Comparison of ENCODE assay signal across 8 cellular contexts in genomic region chr17:29645516-29646051, GRCh38. TPM values are rescaled to one million over a fixed set of nuclear protein-coding genes. Genes with fewer than 3 reads are reported as not detected.
DNase-seq lines count a peak whose midpoint lies in the region; ATAC-seq and TF ChIP-seq lines count a peak whose summit lies in the region.

No MANE protein-coding gene starts in this region.

- H3K27me3 ChIP-seq in muscle layer of duodenum (ENCODE audit: low read depth, low read length) (no peaks in the 10 kb centered on the region), foreskin keratinocyte (no peaks in the 10 kb centered on the region)

- H3K4me1 ChIP-seq in muscle layer of duodenum (ENCODE audit: control insufficient read depth in 1 of 2, insufficient read depth in 2 of 2, low read length in 2 of 2) (peaks cover 0 to 13% of the 10 kb centered on the region in 2 donors), foreskin keratinocyte (peaks cover 6% of the 10 kb centered on the region)

- H3K9me3 ChIP-seq in muscle layer of duodenum (ENCODE audit: control insufficient read depth in 1 of 2, low read length in 2 of 2): no peaks in the 10 kb centered on the region

- TF ChIP-seq CTCF in natural killer cell (IDR thresholded peaks at IDR 0.05) (no peak), foreskin keratinocyte (conservative IDR thresholded peaks at IDR 0.05) (no peak)

- ATAC-seq in natural killer cell treated with Interleukin-12 subunit alpha and Interleukin-12 subunit beta and Interleukin-15 and Interleukin-18, amount 100 ng/mL, for 72 hours: peak; percentile 62 to 89
- ATAC-seq in natural killer cell (no peak), foreskin keratinocyte (no peak), GM18873 (IDR thresholded peaks at IDR 0.05; ENCODE audit: low FRiP score, unreplicated experiment) (no peak)

- H3K4me3 Mint-ChIP-seq in natural killer cell treated with Interleukin-12 subunit alpha and Interleukin-12 subunit beta and Interleukin-15 and Interleukin-18, amount 100 ng/mL, for 72 hours: peak overlapping the region; percentile 9
- H3K4me3 Mint-ChIP-seq in natural killer cell: no peak overlapping the region

- peaks cover 12 to 16% of the 10 kb centered on the region in 2 donors for H3K36me3 ChIP-seq in muscle layer of duodenum (ENCODE audit: control insufficient read depth in 1 of 2, insufficient read depth in 2 of 2, low read length in 2 of 2)

- DNase-seq in natural killer cell treated with Interleukin-12 subunit alpha and Interleukin-12 subunit beta and Interleukin-15 and Interleukin-18, amount 100 ng/mL, for 72 hours (ENCODE audit: low spot score): peak; percentile 77
- no peak for DNase-seq in natural killer cell
- DNase-seq in cerebellar cortex (ENCODE audit: low spot score): peak; percentile 51
- DNase-seq in foreskin keratinocyte: no peak
- DNase-seq in COR-L47 (lab: John Stamatoyannopoulos, UW): no peak
- no peak for DNase-seq in NCI-H1048 (lab: John Stamatoyannopoulos, UW)

- H3K36me3 Mint-ChIP-seq in natural killer cell treated with Interleukin-12 subunit alpha and Interleukin-12 subunit beta and Interleukin-15 and Interleukin-18, amount 100 ng/mL, for 72 hours: peaks cover 6% of the 10 kb centered on the region
- peaks cover 11% of the 10 kb centered on the region for H3K36me3 Mint-ChIP-seq in natural killer cell

- H3K27ac ChIP-seq in muscle layer of duodenum (ENCODE audit: low read length) (peak overlapping the region; percentile 35), foreskin keratinocyte (no peak overlapping the region)

- peaks cover 16 to 29% of the 10 kb centered on the region in 2 donors for H3K4me1 Mint-ChIP-seq in natural killer cell treated with Interleukin-12 subunit alpha and Interleukin-12 subunit beta and Interleukin-15 and Interleukin-18, amount 100 ng/mL, for 72 hours (ENCODE audit: low read depth in 2 of 2)
- H3K4me1 Mint-ChIP-seq in natural killer cell: peaks cover 7 to 19% of the 10 kb centered on the region in 2 donors

- H3K9me3 Mint-ChIP-seq in natural killer cell treated with Interleukin-12 subunit alpha and Interleukin-12 subunit beta and Interleukin-15 and Interleukin-18, amount 100 ng/mL, for 72 hours: no peaks in the 10 kb centered on the region
- no peaks in the 10 kb centered on the region for H3K9me3 Mint-ChIP-seq in natural killer cell

- peak overlapping the region; percentile 32 to 79 for H3K27ac Mint-ChIP-seq in natural killer cell treated with Interleukin-12 subunit alpha and Interleukin-12 subunit beta and Interleukin-15 and Interleukin-18, amount 100 ng/mL, for 72 hours
- H3K27ac Mint-ChIP-seq in natural killer cell: peak overlapping the region in 1 of 2 donors; percentile 41

- H3K4me3 ChIP-seq in muscle layer of duodenum (ENCODE audit: low read depth in 1 of 2, low read length in 2 of 2): no peak overlapping the region

- intact Hi-C loops in natural killer cell (cut with micrococcal nuclease): no loop called here

- no peaks in the 10 kb centered on the region for H3K27me3 Mint-ChIP-seq in natural killer cell treated with Interleukin-12 subunit alpha and Interleukin-12 subunit beta and Interleukin-15 and Interleukin-18, amount 100 ng/mL, for 72 hours
- no peaks in the 10 kb centered on the region for H3K27me3 Mint-ChIP-seq in natural killer cell (ENCODE audit: low read depth in 2 of 2)

RNA-seq across cellular contexts. Expression of gene CORO6, which starts 22.9 kb away (rescaled TPM):
- 10 to 100 TPM in 1 of 2 donors, 1 to 10 TPM in 1; 2.1 to 10.2 TPM for total RNA-seq in natural killer cell treated with Interleukin-12 subunit alpha and Interleukin-12 subunit beta and Interleukin-15 and Interleukin-18, amount 100 ng/mL, for 72 hours
- 10 to 100 TPM in 1 of 3 donors, 1 to 10 TPM in 2; 2.4 to 18.7 (median 3.9) TPM for total RNA-seq in natural killer cell
- 23.0 and 37.6 TPM in 2 replicates for total RNA-seq in foreskin keratinocyte
- polyA plus RNA-seq in foreskin keratinocyte: 19.3 and 33.1 TPM in 2 replicates

RNA-seq across cellular contexts. Expression of gene ANKRD13B, which starts 52.7 kb away (rescaled TPM):
- total RNA-seq in natural killer cell treated with Interleukin-12 subunit alpha and Interleukin-12 subunit beta and Interleukin-15 and Interleukin-18, amount 100 ng/mL, for 72 hours: 10 to 100 TPM in 1 of 2 donors, 1 to 10 TPM in 1; 4.4 to 32.5 TPM
- total RNA-seq in natural killer cell (1 to 10 TPM; 2.3 to 6.6 (median 4.0) TPM), foreskin keratinocyte (9.2 and 11.7 TPM in 2 replicates)
- 6.6 and 7.4 TPM in 2 replicates for polyA plus RNA-seq in foreskin keratinocyte

RNA-seq across cellular contexts. Expression of gene GIT1, which starts 56.1 kb away (rescaled TPM):
- 100 to 1,000 TPM in 1 of 2 donors, 10 to 100 TPM in 1; 40.8 to 111 TPM for total RNA-seq in natural killer cell treated with Interleukin-12 subunit alpha and Interleukin-12 subunit beta and Interleukin-15 and Interleukin-18, amount 100 ng/mL, for 72 hours
- total RNA-seq in natural killer cell (10 to 100 TPM; 39.4 to 61.4 (median 54.6) TPM), foreskin keratinocyte (49.9 and 57.6 TPM in 2 replicates)
- polyA plus RNA-seq in foreskin keratinocyte: 41.6 and 50.5 TPM in 2 replicates

Comparison
In these comparisons a context has a peak if more than half of its experiments do, and no peak if none do; other contexts are left out.
1. ATAC-seq: peak in natural killer cell treated with Interleukin-12 subunit alpha and Interleukin-12 subunit beta and Interleukin-15 and Interleukin-18, amount 100 ng/mL, for 72 hours (2 of 2); none in natural killer cell (0 of 3), foreskin keratinocyte (single experiment) and GM18873 (single experiment).
2. DNase-seq: peak in natural killer cell treated with Interleukin-12 subunit alpha and Interleukin-12 subunit beta and Interleukin-15 and Interleukin-18, amount 100 ng/mL, for 72 hours (single experiment) and cerebellar cortex (single experiment); none in natural killer cell (single experiment), foreskin keratinocyte (0 of 2), COR-L47 (single experiment) and NCI-H1048 (single experiment).